ENCODE assay signal across 8 cellular contexts in genomic region chr5:86679529-86679928, GRCh38.
DNase-seq lines count a peak whose midpoint lies in the region; ATAC-seq and TF ChIP-seq lines count a peak whose summit lies in the region.

No MANE protein-coding gene starts in this region.

- H3K4me1 Mint-ChIP-seq in stimulated activated naive CD8-positive, alpha-beta T cell treated with anti-CD3 and anti-CD28 coated beads, Interleukin-15, amount 100 ng/mL, for 72 hours, result no peaks in the 10 kb centered on the region

- no peak overlapping the region for H3K27ac Mint-ChIP-seq in stimulated activated naive CD8-positive, alpha-beta T cell treated with anti-CD3 and anti-CD28 coated beads, Interleukin-15, amount 100 ng/mL, for 72 hours

- no peak for TF ChIP-seq POLR2A in lower leg skin (IDR thresholded peaks at IDR 0.05)

- DNase-seq in AG04449 (ENCODE audit: low read depth, low spot score) (peak; percentile 59), NCI-H446 treated with DMSO at 0.1 percent for 48 hours (lab: John Stamatoyannopoulos, UW) (peak; percentile 97), astrocyte of the cerebellum (ENCODE audit: low read depth) (peak; percentile 98), hippocampal formation (lab: John Stamatoyannopoulos, UW) (peak; percentile 0 to 41), lower leg skin (ENCODE audit: low spot score in 2 of 2) (no peak)
- no peak for DNase-seq in stimulated activated naive CD8-positive, alpha-beta T cell treated with anti-CD3 and anti-CD28 coated beads, Interleukin-15, amount 100 ng/mL, for 72 hours

- in situ Hi-C loops in astrocyte of the cerebellum (cut with HindIII; ENCODE audit: low sequenced_read_pairs), result no loop called here

- CTCF ChIA-PET in AG04449 (lab: Yijun Ruan, JAX), result interaction anchor here (1.0 to 1.1 kb wide), 2 partner anchors 8 to 10 kb away, joined by 3 to 5 read pairs; no protein-coding TSS in a partner anchor

- H3K9me3 Mint-ChIP-seq in stimulated activated naive CD8-positive, alpha-beta T cell treated with anti-CD3 and anti-CD28 coated beads, Interleukin-15, amount 100 ng/mL, for 72 hours, result no peaks in the 10 kb centered on the region

- 0 to 3% methylated on average over 1 of the region's 1 CpG for WGBS in lower leg skin, 2 donors

- H3K4me3 ChIP-seq in AG04449 (ENCODE audit: low read depth, low read length) (no peak overlapping the region), astrocyte of the cerebellum (ENCODE audit: low read depth, low read length) (no peak overlapping the region), lower leg skin (ENCODE audit: low read depth, poor library complexity, severe bottlenecking) (no peak overlapping the region)

- TF ChIP-seq CTCF in AG04449 (IDR thresholded peaks at IDR 0.05; ENCODE audit: insufficient read depth, low read length, missing control alignments), result peak; percentile 43
- peak; percentile 49 for TF ChIP-seq CTCF in astrocyte of the cerebellum (IDR thresholded peaks at IDR 0.05; ENCODE audit: low read depth, low read length, missing control alignments)
- TF ChIP-seq CTCF in lower leg skin (IDR thresholded peaks at IDR 0.05), result no peak

- ATAC-seq in GM18502 (IDR thresholded peaks at IDR 0.05; ENCODE audit: poor library complexity, unreplicated experiment), result peak; percentile 76
- peak; percentile 63 for ATAC-seq in HG03139 (IDR thresholded peaks at IDR 0.05; ENCODE audit: unreplicated experiment)
- peak; percentile 45 for ATAC-seq in stimulated activated naive CD8-positive, alpha-beta T cell treated with anti-CD3 and anti-CD28 coated beads, Interleukin-15, amount 100 ng/mL, for 72 hours

- intact Hi-C loops in lower leg skin (cut with DNase I; ENCODE audit: low total_unique reads), result no loop called here

- H3K4me3 Mint-ChIP-seq in stimulated activated naive CD8-positive, alpha-beta T cell treated with anti-CD3 and anti-CD28 coated beads, Interleukin-15, amount 100 ng/mL, for 72 hours, result no peak overlapping the region

- POLR2A ChIA-PET in AG04449 (lab: Yijun Ruan, JAX), result no interaction called here

- peaks cover 17% of the 10 kb centered on the region for H3K27me3 Mint-ChIP-seq in stimulated activated naive CD8-positive, alpha-beta T cell treated with anti-CD3 and anti-CD28 coated beads, Interleukin-15, amount 100 ng/mL, for 72 hours

Comparison
In these comparisons a context has a peak if more than half of its experiments do, and no peak if none do; other contexts are left out.
1. DNase-seq: peak in AG04449 (single experiment), NCI-H446 treated with DMSO at 0.1 percent for 48 hours (single experiment), astrocyte of the cerebellum (single experiment) and hippocampal formation (2 of 2); none in stimulated activated naive CD8-positive, alpha-beta T cell treated with anti-CD3 and anti-CD28 coated beads, Interleukin-15, amount 100 ng/mL, for 72 hours (0 of 2) and lower leg skin (0 of 2).
2. CTCF ChIP-seq: peak in AG04449 (single experiment) and astrocyte of the cerebellum (single experiment); none in lower leg skin (0 of 3).
3. Peak in every context shown above with its lines, with median percentiles within 50 percentile points of each other: ATAC-seq.